In the genomic region with DNA sequence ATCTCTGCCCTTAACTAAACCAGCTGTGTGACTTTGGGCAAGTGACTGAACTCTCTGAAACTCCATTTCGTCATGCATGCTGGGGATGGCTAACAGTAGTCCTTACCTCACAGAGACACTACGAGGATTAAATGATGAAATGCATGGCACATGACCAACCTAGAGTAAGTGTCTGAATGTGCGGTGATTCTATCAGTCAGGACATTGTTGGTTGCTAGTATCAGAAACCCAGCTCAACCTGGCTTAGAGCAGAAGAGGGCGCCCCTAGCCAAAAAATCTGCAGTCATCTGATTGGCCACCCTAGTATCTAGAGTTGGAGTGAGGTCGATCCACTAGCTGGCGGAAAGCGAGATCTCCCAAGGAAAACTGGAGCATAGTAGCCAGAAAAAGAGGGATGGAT, we compare ENCODE assay signal across 13 cellular contexts. TPM values are rescaled to one million over a fixed set of nuclear protein-coding genes. Genes with fewer than 3 reads are reported as not detected.
A peak's percentile ranks its signal among the peaks of the same experiment; 100 is the strongest.
DNase-seq lines count a peak whose midpoint lies in the region; ATAC-seq and TF ChIP-seq lines count a peak whose summit lies in the region.
"Had no signal": no experiment of that assay in that cellular context is flagged by ENCODE, and none has a peak within 500 bp of the region (broad histone marks: within the 10 kb centered on the region; RNA-seq: fewer than 3 reads in every experiment).

No MANE protein-coding gene starts in this region.

- DNase-seq in OCI-M1 (lab: John Stamatoyannopoulos, UW) (peak; percentile 55), fibroblast of mammary gland (ENCODE audit: low read depth) (peak; percentile 30), osteoblast (ENCODE audit: insufficient read length, low spot score, missing footprints) (peak; percentile 80), D341Med (ENCODE audit: low spot score) (no peak), NCI-H1417 treated with DMSO at 0.1 percent for 48 hours (lab: John Stamatoyannopoulos, UW) (no peak)
- no peak for DNase-seq in activated CD4-positive, CD25-positive, alpha-beta regulatory T cell (lab: John Stamatoyannopoulos, UW)
- DNase-seq: activated CD4-positive, alpha-beta T cell treated with anti-CD3 and anti-CD28 coated beads, Interleukin-2, amount 50 U/mL, for 48 hours; activated gamma-delta T cell treated with Interleukin-2 at 50 U/mL for 16 hours; CD4-positive, alpha-beta memory T cell; left lung; MM.1S had no signal

- peaks cover 3% of the 10 kb centered on the region for H3K36me3 ChIP-seq in osteoblast (ENCODE audit: insufficient read depth, low read length)

- H3K79me2 ChIP-seq in osteoblast (ENCODE audit: insufficient read depth, low read length): no peaks in the 10 kb centered on the region

- H3K4me1 ChIP-seq in osteoblast (ENCODE audit: insufficient read depth, low read length): no peaks in the 10 kb centered on the region

- no peak for ATAC-seq in HG03354 (IDR thresholded peaks at IDR 0.05; ENCODE audit: poor library complexity, severe bottlenecking, unreplicated experiment)
- ATAC-seq: left lung had no signal

- TF ChIP-seq CTCF in GM12875 (IDR thresholded peaks at IDR 0.05; ENCODE audit: borderline replicate concordance, insufficient read depth, low read depth, low read length) (peak; percentile 17; the same call in 1 of the 2 replicates), fibroblast of mammary gland (conservative IDR thresholded peaks at IDR 0.05; ENCODE audit: control insufficient read depth, insufficient read depth, low read depth, low read length) (no peak), osteoblast (IDR thresholded peaks at IDR 0.05; ENCODE audit: extremely low read depth, low read depth, low read length) (no peak)

- H3K27me3 ChIP-seq in osteoblast (ENCODE audit: insufficient read depth, low read length): no peaks in the 10 kb centered on the region
- H3K27me3 ChIP-seq: left lung had no signal

- H2AFZ ChIP-seq in osteoblast (ENCODE audit: low read length): no peak overlapping the region

- no peak overlapping the region for H3K4me2 ChIP-seq in osteoblast (ENCODE audit: insufficient read depth, low read length)

- H3K9me3 ChIP-seq in osteoblast (ENCODE audit: low read depth, low read length): no peaks in the 10 kb centered on the region
- H3K9me3 ChIP-seq: left lung had no signal

- H4K20me1 ChIP-seq in osteoblast (ENCODE audit: insufficient read depth, low read length): no peaks in the 10 kb centered on the region

- no peak overlapping the region for H3K27ac ChIP-seq in osteoblast (ENCODE audit: low read depth, low read length)

- H3K4me3 ChIP-seq in GM12875 (ENCODE audit: low read depth, low read length): no peak overlapping the region
- H3K4me3 ChIP-seq in fibroblast of mammary gland (ENCODE audit: control insufficient read depth, low read depth, low read length): no peak overlapping the region
- no peak overlapping the region for H3K4me3 ChIP-seq in osteoblast (ENCODE audit: insufficient read depth, low read length)
- H3K4me3 ChIP-seq: left lung had no signal

RNA-seq across cellular contexts. Expression of a gene that starts 25.2 kb away (rescaled TPM):
- 0.29 and 0.36 TPM in 2 replicates for total RNA-seq in osteoblast

Comparison
In these comparisons a context has a peak if more than half of its experiments do, and no peak if none do; other contexts are left out.
1. DNase-seq: peak in OCI-M1 (single experiment), fibroblast of mammary gland (single experiment) and osteoblast (single experiment); none in activated CD4-positive, CD25-positive, alpha-beta regulatory T cell (0 of 4), D341Med (single experiment) and NCI-H1417 treated with DMSO at 0.1 percent for 48 hours (single experiment).